8 cellular contexts compared by ENCODE assay signal in the genomic region with DNA sequence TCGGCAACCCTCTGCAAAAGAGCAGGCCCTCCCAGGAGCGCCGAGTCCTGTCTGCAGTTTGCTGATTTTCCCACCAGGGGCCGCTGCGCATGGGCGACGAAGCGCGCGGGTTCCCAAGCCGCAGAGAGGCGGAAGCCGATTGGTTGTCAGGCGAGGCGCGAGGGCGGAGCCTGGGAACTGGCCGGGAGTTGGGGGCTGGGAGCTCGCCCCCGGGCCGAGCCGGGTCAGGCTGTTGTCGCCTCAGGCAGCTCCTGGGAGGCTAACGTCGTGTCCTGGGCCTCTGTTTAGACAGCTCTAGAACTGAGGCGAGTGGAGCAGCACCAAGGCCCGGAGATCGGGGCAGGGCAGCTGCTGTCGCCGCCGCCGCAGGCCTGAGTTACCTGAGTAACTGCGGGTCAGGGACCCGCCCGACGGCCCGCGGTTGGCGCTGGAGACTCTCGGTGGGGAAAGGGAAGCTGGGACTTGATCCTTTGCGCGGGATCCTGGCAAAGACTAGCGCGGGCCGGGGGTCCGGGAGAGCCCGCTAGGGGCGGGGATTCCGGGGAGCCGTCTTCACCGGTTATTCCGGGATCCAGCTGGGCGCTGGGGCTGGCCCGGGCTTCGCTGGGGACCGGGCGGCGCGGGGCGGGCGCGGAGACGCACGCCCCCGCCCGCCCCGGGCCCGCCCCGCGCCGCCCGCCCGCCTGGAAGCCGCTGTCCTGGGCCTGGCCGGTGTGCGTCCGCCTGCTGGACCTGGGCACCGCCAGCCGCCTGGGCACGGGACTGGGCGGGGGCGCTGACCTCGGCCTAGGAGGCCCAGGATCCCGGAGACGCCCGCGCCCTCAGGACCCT. TPM values are rescaled to one million over a fixed set of nuclear protein-coding genes. Genes with fewer than 3 reads are reported as not detected.
DNase-seq lines count a peak whose midpoint lies in the region; ATAC-seq and TF ChIP-seq lines count a peak whose summit lies in the region.

TSS of gene STIM1 (plus strand) at position 688 of the 831 bp plus-strand sequence. CDS start 607 bp downstream, outside the sequence.

- peak within 1 kb of the TSS; percentile 100 for H3K4me3 Mint-ChIP-seq in activated T-cell treated with anti-CD3 and anti-CD28 coated beads, Interleukin-2, amount 50 U/mL, for 72 hours
- peak within 1 kb of the TSS; percentile 87 to 99 (median 96) for H3K4me3 Mint-ChIP-seq in naive B cell
- H3K4me3 Mint-ChIP-seq in stimulated activated memory B cell treated with anti-CD40 and anti-IgM and Interleukin-4, amounts not matched to agents 10 μg/mL and 1 μg/mL and 100 μg/mL, for 72 hours = peak within 1 kb of the TSS; percentile 99

- H2AFZ ChIP-seq in DND-41 (ENCODE audit: low read depth, low read length) = peak within 1 kb of the TSS; percentile 88

- DNase-seq in DND-41 (peak; percentile 98), KG1 (lab: John Stamatoyannopoulos, UW) (peak; percentile 88), Peyer's patch (peak; percentile 95 to 97 (median 97)), esophagus squamous epithelium (lab: John Stamatoyannopoulos, UW) (peak; percentile 77), naive B cell (peak; percentile 96)
- DNase-seq in activated T-cell treated with anti-CD3 and anti-CD28 coated beads, Interleukin-2, amount 50 U/mL, for 72 hours = peak; percentile 99 to 100

- peak within 1 kb of the TSS; percentile 63 for H3K9ac ChIP-seq in DND-41 (ENCODE audit: low read depth, low read length)

- peak; percentile 96 for TF ChIP-seq CTCF in DND-41 (IDR thresholded peaks at IDR 0.05; ENCODE audit: borderline replicate concordance, extremely low read depth, low read length, poor library complexity, severe bottlenecking)
- peak; percentile 98 to 99 (median 99) for TF ChIP-seq CTCF in Peyer's patch (IDR thresholded peaks at IDR 0.05)
- peak; percentile 97 to 100 (median 99) for TF ChIP-seq CTCF in esophagus squamous epithelium (IDR thresholded peaks at IDR 0.05)

- peaks cover 51% of the 10 kb centered on the region for H3K79me2 ChIP-seq in DND-41 (ENCODE audit: insufficient read depth, low read length)

- peaks cover 25% of the 10 kb centered on the region; the same call in 1 of the 2 replicates for H4K20me1 ChIP-seq in DND-41 (ENCODE audit: insufficient read depth, low read length)

- H3K27ac Mint-ChIP-seq in activated T-cell treated with anti-CD3 and anti-CD28 coated beads, Interleukin-2, amount 50 U/mL, for 72 hours = peak within 1 kb of the TSS; percentile 94
- H3K27ac Mint-ChIP-seq in naive B cell = peak within 1 kb of the TSS; percentile 99 to 100 (median 100)
- H3K27ac Mint-ChIP-seq in stimulated activated memory B cell treated with anti-CD40 and anti-IgM and Interleukin-4, amounts not matched to agents 10 μg/mL and 1 μg/mL and 100 μg/mL, for 72 hours = peak within 1 kb of the TSS; percentile 98

- peak within 1 kb of the TSS; percentile 95 for H3K27ac ChIP-seq in DND-41 (ENCODE audit: low read length)
- peak within 1 kb of the TSS; percentile 97 to 99 (median 98) for H3K27ac ChIP-seq in Peyer's patch
- H3K27ac ChIP-seq in esophagus squamous epithelium = peak within 1 kb of the TSS; percentile 95 to 100 (median 99)

- H3K4me1 Mint-ChIP-seq in activated T-cell treated with anti-CD3 and anti-CD28 coated beads, Interleukin-2, amount 50 U/mL, for 72 hours (ENCODE audit: low read depth) = peaks cover 55% of the 10 kb centered on the region
- peaks cover 51 to 62% (median 58%) of the 10 kb centered on the region in 3 donors for H3K4me1 Mint-ChIP-seq in naive B cell
- H3K4me1 Mint-ChIP-seq in stimulated activated memory B cell treated with anti-CD40 and anti-IgM and Interleukin-4, amounts not matched to agents 10 μg/mL and 1 μg/mL and 100 μg/mL, for 72 hours = peaks cover 61% of the 10 kb centered on the region

- H3K4me3 ChIP-seq in DND-41 (ENCODE audit: low read depth in 1 of 2, low read length in 2 of 2) = peak within 1 kb of the TSS; percentile 81 to 92
- peak within 1 kb of the TSS; percentile 79 to 96 (median 89) for H3K4me3 ChIP-seq in Peyer's patch
- H3K4me3 ChIP-seq in esophagus squamous epithelium = peak within 1 kb of the TSS; percentile 65 to 98 (median 92)

- H3K36me3 ChIP-seq in DND-41 (ENCODE audit: insufficient read depth, low read length) (peaks cover 12% of the 10 kb centered on the region; the same call in 1 of the 2 replicates), Peyer's patch (no peaks in the 10 kb centered on the region), esophagus squamous epithelium (no peaks in the 10 kb centered on the region)

- H3K9me3 Mint-ChIP-seq in activated T-cell treated with anti-CD3 and anti-CD28 coated beads, Interleukin-2, amount 50 U/mL, for 72 hours = no peaks in the 10 kb centered on the region
- no peaks in the 10 kb centered on the region for H3K9me3 Mint-ChIP-seq in naive B cell
- no peaks in the 10 kb centered on the region for H3K9me3 Mint-ChIP-seq in stimulated activated memory B cell treated with anti-CD40 and anti-IgM and Interleukin-4, amounts not matched to agents 10 μg/mL and 1 μg/mL and 100 μg/mL, for 72 hours

- H3K27me3 ChIP-seq in DND-41 (ENCODE audit: insufficient read depth, low read length, poor library complexity) (no peaks in the 10 kb centered on the region), Peyer's patch (no peaks in the 10 kb centered on the region), esophagus squamous epithelium (no peaks in the 10 kb centered on the region)

- intact Hi-C loops in esophagus squamous epithelium (cut with DNase I) = loop anchor here (5.0 kb wide), 1 partner anchor 217 kb away; no protein-coding TSS in a partner anchor

- WGBS in esophagus squamous epithelium, 2 donors = 1% methylated on average over 18 of the region's 87 CpGs; no CpG with 5 or more reads in 1 of the 2 donors

- H3K9me3 ChIP-seq in DND-41 (ENCODE audit: insufficient read depth, low read length, severe bottlenecking) (no peaks in the 10 kb centered on the region), Peyer's patch (no peaks in the 10 kb centered on the region), esophagus squamous epithelium (no peaks in the 10 kb centered on the region)

- TF ChIP-seq POLR2A in Peyer's patch (IDR thresholded peaks at IDR 0.05) (peak; percentile 60 to 73), esophagus squamous epithelium (IDR thresholded peaks at IDR 0.05) (peak in 3 of 4 donors; percentile 16 to 84 (median 54))

- H3K4me2 ChIP-seq in DND-41 (ENCODE audit: insufficient read depth, low read length) = peak within 1 kb of the TSS; percentile 96

- no peaks in the 10 kb centered on the region for H3K27me3 Mint-ChIP-seq in activated T-cell treated with anti-CD3 and anti-CD28 coated beads, Interleukin-2, amount 50 U/mL, for 72 hours (ENCODE audit: low read depth)
- H3K27me3 Mint-ChIP-seq in naive B cell = no peaks in the 10 kb centered on the region
- H3K27me3 Mint-ChIP-seq in stimulated activated memory B cell treated with anti-CD40 and anti-IgM and Interleukin-4, amounts not matched to agents 10 μg/mL and 1 μg/mL and 100 μg/mL, for 72 hours = no peaks in the 10 kb centered on the region

- H3K4me1 ChIP-seq in DND-41 (ENCODE audit: insufficient read depth, low read length) (peaks cover 69% of the 10 kb centered on the region), Peyer's patch (peaks cover 6 to 50% (median 36%) of the 10 kb centered on the region in 4 donors), esophagus squamous epithelium (peaks cover 27 to 69% (median 49%) of the 10 kb centered on the region in 3 donors)

- ATAC-seq in DND-41 (ENCODE audit: insufficient read depth, low read depth) = peak; percentile 78
- peak; percentile 53 for ATAC-seq in GM21723 (IDR thresholded peaks at IDR 0.05; ENCODE audit: unreplicated experiment)
- ATAC-seq in activated T-cell treated with anti-CD3 and anti-CD28 coated beads, Interleukin-2, amount 50 U/mL, for 72 hours (replicated peaks in 1 of 2) = peak; percentile 78 to 79
- ATAC-seq in naive B cell (ENCODE audit: low read depth in 2 of 2) = peak; percentile 64 to 66
- ATAC-seq in stimulated activated memory B cell treated with anti-CD40 and anti-IgM and Interleukin-4, amounts not matched to agents 10 μg/mL and 1 μg/mL and 100 μg/mL, for 72 hours = peak; percentile 91

- peaks cover 0 to 17% of the 10 kb centered on the region in 2 donors for H3K36me3 Mint-ChIP-seq in activated T-cell treated with anti-CD3 and anti-CD28 coated beads, Interleukin-2, amount 50 U/mL, for 72 hours (ENCODE audit: insufficient read depth in 2 of 2)
- peaks cover 0 to 4% of the 10 kb centered on the region in 2 donors for H3K36me3 Mint-ChIP-seq in naive B cell
- H3K36me3 Mint-ChIP-seq in stimulated activated memory B cell treated with anti-CD40 and anti-IgM and Interleukin-4, amounts not matched to agents 10 μg/mL and 1 μg/mL and 100 μg/mL, for 72 hours = no peaks in the 10 kb centered on the region

RNA-seq across cellular contexts. Expression of gene STIM1, which starts in this region (rescaled TPM):
- total RNA-seq in Peyer's patch (100 to 1,000 TPM in 1 of 4 donors, 10 to 100 TPM in 3; 36.3 to 158 (median 46.1) TPM), esophagus squamous epithelium (100 to 1,000 TPM in 1 of 4 donors, 10 to 100 TPM in 3; 50.1 to 112 (median 63.3) TPM)
- total RNA-seq in activated T-cell treated with anti-CD3 and anti-CD28 coated beads, Interleukin-2, amount 50 U/mL, for 72 hours = 100 to 1,000 TPM; 129 to 157 TPM
- 10 to 100 TPM; 29.1 to 51.9 (median 35.0) TPM for polyA plus RNA-seq in naive B cell (ENCODE audit: low read depth in 6 of 6)

Comparison
In these comparisons a context has a peak if more than half of its experiments do, and no peak if none do; other contexts are left out.
1. Peak in every context shown above with its lines: DNase-seq, ATAC-seq, H3K4me3 ChIP-seq and H3K27ac ChIP-seq.